In genomic region chr10:126921974-126922525, GRCh38 we compare ENCODE assay signal across 15 cellular contexts. TPM values are rescaled to one million over a fixed set of nuclear protein-coding genes. Genes with fewer than 3 reads are reported as not detected.
A peak's percentile ranks its signal among the peaks of the same experiment; 100 is the strongest.
DNase-seq lines count a peak whose midpoint lies in the region; ATAC-seq and TF ChIP-seq lines count a peak whose summit lies in the region.
"Had no signal": no experiment of that assay in that cellular context is flagged by ENCODE, and none has a peak within 500 bp of the region (broad histone marks: within the 10 kb centered on the region; RNA-seq: fewer than 3 reads in every experiment).

No MANE protein-coding gene starts in this region.

- no peak for TF ChIP-seq CTCF in heart left ventricle (IDR thresholded peaks at IDR 0.05)
- no peak for TF ChIP-seq CTCF in fibroblast of the aortic adventitia (IDR thresholded peaks at IDR 0.05; ENCODE audit: insufficient read depth, low read length)
- no peak for TF ChIP-seq CTCF in thoracic aorta (IDR thresholded peaks at IDR 0.05)
- no peak for TF ChIP-seq CTCF in GM20000 (IDR thresholded peaks at IDR 0.05; ENCODE audit: extremely low read depth, missing control alignments)
- TF ChIP-seq CTCF in coronary artery (IDR thresholded peaks at IDR 0.05), result no peak

- intact Hi-C loops in heart left ventricle (cut with DNase I), result no loop called here
- intact Hi-C loops in Right ventricle myocardium inferior (cut with DNase I), result no loop called here

- peak in 3 of 4 donors; percentile 52 to 74 (median 58) for ATAC-seq in heart left ventricle
- ATAC-seq in Right ventricle myocardium inferior, result no peak
- peak; percentile 63 for ATAC-seq in thoracic aorta (ENCODE audit: insufficient number of reproducible peaks, low FRiP score, low read depth)
- ATAC-seq: psoas muscle had no signal

- no peak overlapping the region for H3K4me3 ChIP-seq in heart left ventricle
- H3K4me3 ChIP-seq in adipocyte (ENCODE audit: low read length), result no peak overlapping the region
- no peak overlapping the region for H3K4me3 ChIP-seq in fibroblast of the aortic adventitia (ENCODE audit: low read depth, low read length)
- H3K4me3 ChIP-seq in thoracic aorta, result no peak overlapping the region
- no peak overlapping the region for H3K4me3 ChIP-seq in coronary artery
- H3K4me3 ChIP-seq: dorsolateral prefrontal cortex, psoas muscle, thyroid gland had no signal

- H3K27me3 ChIP-seq in heart left ventricle, result no peaks in the 10 kb centered on the region
- no peaks in the 10 kb centered on the region for H3K27me3 ChIP-seq in adipocyte (replicated peaks; ENCODE audit: control insufficient read depth, insufficient read depth, low read length)
- H3K27me3 ChIP-seq in thoracic aorta (replicated peaks; ENCODE audit: insufficient read depth), result no peaks in the 10 kb centered on the region
- H3K27me3 ChIP-seq: dorsolateral prefrontal cortex, thyroid gland had no signal

- H3K9me3 ChIP-seq in heart left ventricle, result peaks cover 0 to 3% (median 0%) of the 10 kb centered on the region in 12 donors
- no peaks in the 10 kb centered on the region for H3K9me3 ChIP-seq in adipocyte (ENCODE audit: control insufficient read depth, low read length)
- H3K9me3 ChIP-seq in thoracic aorta, result no peaks in the 10 kb centered on the region
- H3K9me3 ChIP-seq: psoas muscle, thyroid gland had no signal

- no peak for TF ChIP-seq POLR2A in heart left ventricle (IDR thresholded peaks at IDR 0.05)

- H3K27ac ChIP-seq in heart left ventricle (no peak overlapping the region), thoracic aorta (peak overlapping the region in 1 of 2 donors; percentile 45), coronary artery (no peak overlapping the region)
- H3K27ac ChIP-seq: dorsolateral prefrontal cortex, psoas muscle, thyroid gland had no signal

- no peak overlapping the region for H3K9ac ChIP-seq in adipocyte (ENCODE audit: low read length)

- H3K4me1 ChIP-seq in heart left ventricle (peaks cover 3 to 56% (median 21%) of the 10 kb centered on the region in 12 donors), adipocyte (ENCODE audit: control insufficient read depth, insufficient read depth, low read length) (peaks cover 16% of the 10 kb centered on the region), thoracic aorta (ENCODE audit: control insufficient read depth in 1 of 2, low read depth in 2 of 2) (peaks cover 4 to 10% of the 10 kb centered on the region in 2 donors)
- H3K4me1 ChIP-seq: psoas muscle had no signal

- peaks cover 0 to 2% (median 0%) of the 10 kb centered on the region in 9 donors for H3K36me3 ChIP-seq in heart left ventricle
- H3K36me3 ChIP-seq in adipocyte (ENCODE audit: control insufficient read depth, insufficient read depth, low read length, severe bottlenecking), result peaks cover 2% of the 10 kb centered on the region
- H3K36me3 ChIP-seq in thoracic aorta, result no peaks in the 10 kb centered on the region
- H3K36me3 ChIP-seq: thyroid gland had no signal

- DNase-seq in heart left ventricle (no peak), Right ventricle myocardium inferior (ENCODE audit: missing footprints) (no peak), adipocyte (ENCODE audit: low read depth) (peak; percentile 51), fibroblast of the aortic adventitia (ENCODE audit: low read depth) (peak; percentile 84), thoracic aorta (ENCODE audit: low spot score) (no peak), GM20000 (ENCODE audit: low spot score) (no peak), coronary artery (ENCODE audit: low spot score) (no peak), DMS153 (lab: John Stamatoyannopoulos, UW) (no peak)
- DNase-seq: activated B cell treated with CpG ODN at 0.5 μM for 24 hours; activated CD8-positive, alpha-beta memory T cell treated with anti-CD3 and anti-CD28 coated beads, Interleukin-2, amount 50 U/mL, for 48 hours; activated naive CD8-positive, alpha-beta T cell treated with anti-CD3 and anti-CD28 coated beads, Interleukin-2, amount 10 ng/mL, durations not matched to agents 7 days and 5 days; NCI-H1048; psoas muscle; thyroid gland had no signal

- 71 to 90% (median 77%) methylated on average over 4 of the region's 4 CpGs for WGBS in heart left ventricle, 4 donors

RNA-seq across cellular contexts. Expression of gene DOCK1, which starts 16.8 kb away (rescaled TPM):
- total RNA-seq in heart left ventricle (10 to 100 TPM; 13.4 to 31.6 (median 20.6) TPM), Right ventricle myocardium inferior (16.8 TPM), fibroblast of the aortic adventitia (ENCODE audit: low replicate concordance) (69.7 and 75.2 TPM in 2 replicates), thoracic aorta (10 to 100 TPM; 52.9 to 76.7 TPM)
- polyA plus RNA-seq in heart left ventricle, result 10 to 100 TPM in 1 of 2 donors, 1 to 10 TPM in 1; 5.0 to 13.8 TPM
- total RNA-seq: activated B cell treated with CpG ODN at 0.5 μM for 24 hours had no signal

Comparison
In these comparisons a context has a peak if more than half of its experiments do, and no peak if none do; other contexts are left out.
1. DNase-seq: peak in adipocyte (single experiment) and fibroblast of the aortic adventitia (single experiment); none in heart left ventricle (0 of 5), Right ventricle myocardium inferior (single experiment), thoracic aorta (single experiment), GM20000 (single experiment), coronary artery (single experiment) and DMS153 (single experiment).